ENCODE assay signal across 16 cellular contexts in the genomic region with DNA sequence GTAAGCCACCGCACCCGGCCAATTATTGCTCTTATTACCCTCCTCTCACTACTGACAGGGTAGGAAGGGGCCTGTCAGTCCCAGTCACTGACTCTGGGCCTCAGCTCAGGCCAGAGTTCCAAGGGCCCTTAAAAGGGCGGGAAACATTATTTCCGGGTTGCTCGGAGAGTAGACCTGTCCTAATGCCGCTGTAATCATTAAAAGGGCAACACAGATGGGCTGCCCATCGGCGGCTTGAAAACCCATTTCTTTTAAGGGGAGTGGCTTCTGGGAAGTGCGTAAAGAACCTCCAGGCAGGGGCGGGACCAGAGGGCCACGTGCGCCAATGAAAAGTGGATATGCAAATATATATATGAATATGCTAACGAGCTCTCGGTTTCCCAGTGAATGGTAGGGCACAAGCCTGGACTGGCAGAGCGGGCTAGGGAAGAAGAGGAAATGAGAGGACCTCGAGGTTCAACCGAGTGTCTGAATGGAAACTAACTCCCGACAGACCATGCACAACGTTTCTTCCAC. TPM values are rescaled to one million over a fixed set of nuclear protein-coding genes. Genes with fewer than 3 reads are reported as not detected.
A peak's percentile ranks its signal among the peaks of the same experiment; 100 is the strongest.
DNase-seq lines count a peak whose midpoint lies in the region; ATAC-seq, FAIRE-seq and TF ChIP-seq lines count a peak whose summit lies in the region.
"Had no signal": no experiment of that assay in that cellular context is flagged by ENCODE, and none has a peak within 500 bp of the region (broad histone marks: within the 10 kb centered on the region; RNA-seq: fewer than 3 reads in every experiment).

No MANE protein-coding gene starts in this region.

- H3K4me3 ChIP-seq in GM23338 (no peak overlapping the region), pancreas (no peak overlapping the region)
- H3K4me3 ChIP-seq: GM12878 had no signal

- intact Hi-C loops in pancreas (cut with DNase I) = no loop called here

- H3K36me3 ChIP-seq in GM23338 (ENCODE audit: insufficient read depth) (no peaks in the 10 kb centered on the region), pancreas (no peaks in the 10 kb centered on the region)

- H3K27me3 ChIP-seq in GM23338 (ENCODE audit: insufficient read depth) (no peaks in the 10 kb centered on the region), pancreas (no peaks in the 10 kb centered on the region)

- H3K9me3 Mint-ChIP-seq in GM23338 = no peaks in the 10 kb centered on the region
- H3K9me3 Mint-ChIP-seq: activated naive CD4-positive, alpha-beta T cell treated with anti-CD3 and anti-CD28 coated beads for 36 hours had no signal

- no peaks in the 10 kb centered on the region for H3K79me2 ChIP-seq in GM23338 (replicated peaks; ENCODE audit: insufficient read depth)

- H3K4me1 ChIP-seq in GM23338 (ENCODE audit: insufficient read depth) (peaks cover 19% of the 10 kb centered on the region; the same call in 1 of the 2 replicates), pancreas (no peaks in the 10 kb centered on the region)

- no peaks in the 10 kb centered on the region for H4K20me1 ChIP-seq in GM23338 (replicated peaks; ENCODE audit: insufficient read depth)

- no peak overlapping the region for H3K4me2 ChIP-seq in GM23338

- H3K9me3 ChIP-seq in pancreas = no peaks in the 10 kb centered on the region

- ATAC-seq in GM23338 (peak; percentile 56), pancreas (peak in 3 of 4 donors; percentile 18 to 47 (median 29))
- ATAC-seq: GM12878 had no signal

- H3K27ac ChIP-seq in GM23338 (ENCODE audit: low read depth) (no peak overlapping the region), pancreas (no peak overlapping the region)

- H3K27me3 Mint-ChIP-seq in GM23338 (ENCODE audit: insufficient read depth, low read depth, poor library complexity) = peaks cover 14% of the 10 kb centered on the region

- WGBS in pancreas, 2 donors = 54 to 56% methylated on average over 19 of the region's 19 CpGs

- peaks cover 52% of the 10 kb centered on the region for H3K4me1 Mint-ChIP-seq in GM23338

- no peak for FAIRE-seq in pancreas (lab: Jason Lieb, UNC)
- FAIRE-seq: colon, GM12878 had no signal

- TF ChIP-seq CTCF in GM23338 (conservative IDR thresholded peaks at IDR 0.05; ENCODE audit: low read depth in 2 of 2) = no peak
- TF ChIP-seq CTCF in pancreas (IDR thresholded peaks at IDR 0.05) = no peak
- TF ChIP-seq CTCF in GM10266 (IDR thresholded peaks at IDR 0.05; ENCODE audit: control insufficient read depth, insufficient read depth, low read depth, missing control alignments) = no peak

- H3K27ac Mint-ChIP-seq in GM23338 = no peak overlapping the region
- H3K27ac Mint-ChIP-seq: activated naive CD4-positive, alpha-beta T cell treated with anti-CD3 and anti-CD28 coated beads for 36 hours had no signal

- no peak overlapping the region for H2AFZ ChIP-seq in GM23338

- H3K9me2 ChIP-seq in GM23338 (ENCODE audit: insufficient read depth) = no peaks in the 10 kb centered on the region

- no peak overlapping the region for H3K4me3 Mint-ChIP-seq in GM23338
- H3K4me3 Mint-ChIP-seq: activated naive CD4-positive, alpha-beta T cell treated with anti-CD3 and anti-CD28 coated beads for 36 hours had no signal

- peaks cover 8% of the 10 kb centered on the region; the same call in 1 of the 2 replicates for H3F3A ChIP-seq in GM23338 (replicated peaks; ENCODE audit: low read depth)

- DNase-seq in GM23338 (ENCODE audit: low spot score) = peak; percentile 86
- peak; percentile 54 for DNase-seq in NOMO-1 treated with DMSO at 0.1 percent for 48 hours (lab: John Stamatoyannopoulos, UW; ENCODE audit: unreplicated experiment)
- peak; percentile 2 for DNase-seq in fibroblast of peridontal ligament (ENCODE audit: extremely low read depth)
- DNase-seq in pancreas = no peak
- DNase-seq in activated effector memory CD4-positive, alpha-beta T cell treated with Interleukin-2 at 50 U/mL for 16 hours = no peak
- no peak for DNase-seq in AML-193 (lab: John Stamatoyannopoulos, UW)
- no peak for DNase-seq in GM10266 (ENCODE audit: extremely low spot score)
- no peak for DNase-seq in stimulated activated CD4-positive, alpha-beta T cell treated with anti-CD3 and anti-CD28 coated beads, Interleukin-2, amount 100 ng/mL, for 48 hours
- DNase-seq: activated CD4-positive, alpha-beta T cell treated with anti-CD3 and anti-CD28 coated beads for 4 hours; activated naive CD4-positive, alpha-beta T cell treated with anti-CD3 and anti-CD28 coated beads for 36 hours; COR-L47; HCEC 1CT; NCI-H510A; stimulated activated CD4-positive, alpha-beta T cell treated with anti-CD3 and anti-CD28 coated beads, Interleukin-4, amount 100 ng/mL, for 4 hours had no signal

- H3K36me3 Mint-ChIP-seq in GM23338 (ENCODE audit: low read depth) = no peaks in the 10 kb centered on the region

TF ChIP-seq in GM23338, 12 proteins besides CTCF, POLR2A, EP300 and RAD21:
- TF ChIP-seq NANOG (IDR thresholded peaks at IDR 0.05; ENCODE audit: borderline replicate concordance) (no peak), POLR2AphosphoS5 (IDR thresholded peaks at IDR 0.05; ENCODE audit: low read depth) (no peak), EZH2phosphoT487 (IDR thresholded peaks at IDR 0.05; ENCODE audit: unreplicated experiment) (no peak), STAT1 (IDR thresholded peaks at IDR 0.05; ENCODE audit: unreplicated experiment) (no peak), JUNB (IDR thresholded peaks at IDR 0.05; ENCODE audit: unreplicated experiment) (no peak), ZNF114 (CRISPR knock-in tag; IDR thresholded peaks at IDR 0.05) (no peak)
- TF ChIP-seq, protein P1, sequence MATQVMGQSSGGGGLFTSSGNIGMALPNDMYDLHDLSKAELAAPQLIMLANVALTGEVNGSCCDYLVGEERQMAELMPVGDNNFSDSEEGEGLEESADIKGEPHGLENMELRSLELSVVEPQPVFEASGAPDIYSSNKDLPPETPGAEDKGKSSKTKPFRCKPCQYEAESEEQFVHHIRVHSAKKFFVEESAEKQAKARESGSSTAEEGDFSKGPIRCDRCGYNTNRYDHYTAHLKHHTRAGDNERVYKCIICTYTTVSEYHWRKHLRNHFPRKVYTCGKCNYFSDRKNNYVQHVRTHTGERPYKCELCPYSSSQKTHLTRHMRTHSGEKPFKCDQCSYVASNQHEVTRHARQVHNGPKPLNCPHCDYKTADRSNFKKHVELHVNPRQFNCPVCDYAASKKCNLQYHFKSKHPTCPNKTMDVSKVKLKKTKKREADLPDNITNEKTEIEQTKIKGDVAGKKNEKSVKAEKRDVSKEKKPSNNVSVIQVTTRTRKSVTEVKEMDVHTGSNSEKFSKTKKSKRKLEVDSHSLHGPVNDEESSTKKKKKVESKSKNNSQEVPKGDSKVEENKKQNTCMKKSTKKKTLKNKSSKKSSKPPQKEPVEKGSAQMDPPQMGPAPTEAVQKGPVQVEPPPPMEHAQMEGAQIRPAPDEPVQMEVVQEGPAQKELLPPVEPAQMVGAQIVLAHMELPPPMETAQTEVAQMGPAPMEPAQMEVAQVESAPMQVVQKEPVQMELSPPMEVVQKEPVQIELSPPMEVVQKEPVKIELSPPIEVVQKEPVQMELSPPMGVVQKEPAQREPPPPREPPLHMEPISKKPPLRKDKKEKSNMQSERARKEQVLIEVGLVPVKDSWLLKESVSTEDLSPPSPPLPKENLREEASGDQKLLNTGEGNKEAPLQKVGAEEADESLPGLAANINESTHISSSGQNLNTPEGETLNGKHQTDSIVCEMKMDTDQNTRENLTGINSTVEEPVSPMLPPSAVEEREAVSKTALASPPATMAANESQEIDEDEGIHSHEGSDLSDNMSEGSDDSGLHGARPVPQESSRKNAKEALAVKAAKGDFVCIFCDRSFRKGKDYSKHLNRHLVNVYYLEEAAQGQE (IDR thresholded peaks at IDR 0.05; ENCODE audit: unreplicated experiment) = no peak

RNA-seq across cellular contexts. Expression of a gene that starts 26.6 kb away (rescaled TPM):
- 34.6 and 42.8 TPM in 2 replicates for total RNA-seq in GM23338 (2014; rRNA removed; shearing (Covaris generic))
- polyA plus RNA-seq in GM23338 (2016; fragmentation: Nextera tagmentation; extraction: Ambion mirVana) (22.2 and 22.6 TPM in 2 replicates), pancreas (1 to 10 TPM; 1.3 to 2.9 TPM)
- total RNA-seq in pancreas = 1 to 10 TPM in 1 of 6 donors, under 1 TPM in 5; 0.55 to 1.1 (median 0.76) TPM

Comparison
In these comparisons a context has a peak if more than half of its experiments do, and no peak if none do; other contexts are left out.
1. DNase-seq: peak in GM23338 (single experiment), NOMO-1 treated with DMSO at 0.1 percent for 48 hours (single experiment) and fibroblast of peridontal ligament (single experiment); none in pancreas (0 of 6), activated effector memory CD4-positive, alpha-beta T cell treated with Interleukin-2 at 50 U/mL for 16 hours (single experiment), AML-193 (0 of 2), GM10266 (single experiment) and stimulated activated CD4-positive, alpha-beta T cell treated with anti-CD3 and anti-CD28 coated beads, Interleukin-2, amount 100 ng/mL, for 48 hours (0 of 2).
2. RNA of a gene that starts 26.6 kb away (total RNA-seq): 34.6 to 42.8 TPM in GM23338; 0.55 to 1.1 TPM in pancreas; every median in the first group is over 10 times any median in the second.